1 cellular context compared by ENCODE assay signal in genomic region chr1:229258851-229259110, GRCh38.
TF ChIP-seq lines count a peak whose summit lies in the region.

No MANE protein-coding gene starts in this region.

TF ChIP-seq in HepG2, 621 proteins besides CTCF, POLR2A, EP300 and RAD21:
- TF ChIP-seq RBM39 (IDR thresholded peaks at IDR 0.05; ENCODE audit: low read depth, low read length, poor library complexity, severe bottlenecking) (no peak), HIC2 (CRISPR knock-in tag; IDR thresholded peaks at IDR 0.05; ENCODE audit: low read depth) (no peak), GATAD2A (CRISPR knock-in tag; IDR thresholded peaks at IDR 0.05) (no peak), FOXO4 (CRISPR knock-in tag; conservative IDR thresholded peaks at IDR 0.05) (no peak), KLF13 (CRISPR knock-in tag; IDR thresholded peaks at IDR 0.05) (no peak), FOXP4 (CRISPR knock-in tag; IDR thresholded peaks at IDR 0.05) (no peak), TMF1 (CRISPR knock-in tag; IDR thresholded peaks at IDR 0.05; ENCODE audit: low read depth) (no peak), KLF6 (CRISPR knock-in tag; IDR thresholded peaks at IDR 0.05) (no peak), BRCA1 (CRISPR knock-in tag; IDR thresholded peaks at IDR 0.05) (no peak), DDIT3 (CRISPR knock-in tag; IDR thresholded peaks at IDR 0.05) (no peak), POLR2AphosphoS5 (IDR thresholded peaks at IDR 0.05; ENCODE audit: low read depth, low read length) (no peak), ZFP36 (IDR thresholded peaks at IDR 0.05; ENCODE audit: borderline replicate concordance, low read depth, low read length, partially characterized antibody) (no peak), CBX1 (IDR thresholded peaks at IDR 0.05; ENCODE audit: low read depth) (no peak), ZNF207 (IDR thresholded peaks at IDR 0.05; ENCODE audit: borderline replicate concordance) (no peak), ZNF512B (CRISPR knock-in tag; IDR thresholded peaks at IDR 0.05; ENCODE audit: borderline replicate concordance) (no peak), ZNF800 (CRISPR knock-in tag; IDR thresholded peaks at IDR 0.05) (no peak)
